Comparison of ENCODE assay signal across 1 cellular context in the genomic region with DNA sequence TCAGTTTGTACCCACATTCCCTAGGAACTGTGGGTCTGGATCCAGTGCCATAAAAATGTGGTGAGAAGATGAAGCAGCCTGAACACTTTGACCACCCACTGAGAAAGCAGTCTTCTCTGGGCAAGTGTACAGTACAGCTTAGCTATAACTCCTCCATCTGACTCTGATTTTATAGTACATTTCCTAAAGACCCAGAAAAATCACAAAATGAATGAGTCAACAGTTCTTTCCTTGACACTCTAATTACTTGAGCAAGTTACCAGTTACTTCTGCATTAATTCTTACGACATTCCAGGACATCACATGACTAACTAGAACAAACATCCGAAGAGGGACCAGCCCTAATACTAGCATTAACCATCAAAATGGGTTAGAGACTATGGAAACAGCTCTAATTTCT.
TF ChIP-seq lines count a peak whose summit lies in the region.

No MANE protein-coding gene starts in this region.

TF ChIP-seq in WTC11, 78 proteins besides CTCF, POLR2A, EP300 and RAD21 (continued from another document):
- TF ChIP-seq, protein P1, sequence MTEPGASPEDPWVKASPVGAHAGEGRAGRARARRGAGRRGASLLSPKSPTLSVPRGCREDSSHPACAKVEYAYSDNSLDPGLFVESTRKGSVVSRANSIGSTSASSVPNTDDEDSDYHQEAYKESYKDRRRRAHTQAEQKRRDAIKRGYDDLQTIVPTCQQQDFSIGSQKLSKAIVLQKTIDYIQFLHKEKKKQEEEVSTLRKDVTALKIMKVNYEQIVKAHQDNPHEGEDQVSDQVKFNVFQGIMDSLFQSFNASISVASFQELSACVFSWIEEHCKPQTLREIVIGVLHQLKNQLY (CRISPR knock-in tag; IDR thresholded peaks at IDR 0.05): no peak
- TF ChIP-seq, protein P2, sequence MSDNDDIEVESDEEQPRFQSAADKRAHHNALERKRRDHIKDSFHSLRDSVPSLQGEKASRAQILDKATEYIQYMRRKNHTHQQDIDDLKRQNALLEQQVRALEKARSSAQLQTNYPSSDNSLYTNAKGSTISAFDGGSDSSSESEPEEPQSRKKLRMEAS (CRISPR knock-in tag; IDR thresholded peaks at IDR 0.05): no peak
